ENCODE assay signal across 8 cellular contexts in the genomic region with DNA sequence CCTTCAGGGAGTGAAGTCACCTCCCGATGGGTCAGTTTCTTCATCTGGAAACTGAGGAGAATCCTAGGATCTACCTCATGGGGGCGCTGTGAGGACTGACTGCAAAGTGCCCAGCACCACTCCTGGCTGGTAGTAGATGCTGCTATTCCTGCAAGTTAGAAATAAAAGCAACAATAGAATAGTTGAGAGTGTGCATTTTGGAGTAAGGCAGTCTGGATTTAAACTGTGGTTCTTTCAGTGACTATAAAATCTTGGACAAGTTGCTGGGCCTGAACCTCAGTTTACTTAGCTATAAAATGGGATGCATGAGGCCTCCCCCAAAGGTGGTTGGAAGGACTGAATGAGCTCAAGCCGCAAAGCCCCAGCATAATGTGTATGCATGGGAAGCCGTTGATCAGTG.
DNase-seq lines count a peak whose midpoint lies in the region; ATAC-seq and TF ChIP-seq lines count a peak whose summit lies in the region.

No MANE protein-coding gene starts in this region.

- no peaks in the 10 kb centered on the region for H3K36me3 ChIP-seq in breast epithelium
- H3K36me3 ChIP-seq in suprapubic skin: no peaks in the 10 kb centered on the region

- no peaks in the 10 kb centered on the region for H3K9me3 Mint-ChIP-seq in MCF 10A (ENCODE audit: unreplicated experiment)
- H3K9me3 Mint-ChIP-seq in type B pancreatic cell: peaks cover 4% of the 10 kb centered on the region

- H3K27me3 ChIP-seq in breast epithelium: no peaks in the 10 kb centered on the region
- H3K27me3 ChIP-seq in suprapubic skin: no peaks in the 10 kb centered on the region

- H3K4me1 Mint-ChIP-seq in MCF 10A (ENCODE audit: insufficient read depth, unreplicated experiment) (no peaks in the 10 kb centered on the region), type B pancreatic cell (ENCODE audit: unreplicated experiment) (peaks cover 4% of the 10 kb centered on the region)

- POLR2A ChIA-PET in MCF 10A (lab: Yijun Ruan, JAX): no interaction called here

- no peaks in the 10 kb centered on the region for H3K4me1 ChIP-seq in breast epithelium
- H3K4me1 ChIP-seq in suprapubic skin: no peaks in the 10 kb centered on the region

- no peak overlapping the region for H3K27ac Mint-ChIP-seq in MCF 10A (ENCODE audit: low read depth, unreplicated experiment)
- no peak overlapping the region for H3K27ac Mint-ChIP-seq in type B pancreatic cell

- no peak for ATAC-seq in left lobe of liver

- H3K9me3 ChIP-seq in breast epithelium (no peaks in the 10 kb centered on the region), suprapubic skin (no peaks in the 10 kb centered on the region)

- no peak overlapping the region for H3K4me3 ChIP-seq in breast epithelium
- H3K4me3 ChIP-seq in fibroblast of the aortic adventitia (ENCODE audit: low read depth, low read length): no peak overlapping the region
- no peak overlapping the region for H3K4me3 ChIP-seq in suprapubic skin

- no peak overlapping the region for H3K4me3 Mint-ChIP-seq in MCF 10A (ENCODE audit: unreplicated experiment)
- H3K4me3 Mint-ChIP-seq in type B pancreatic cell: no peak overlapping the region

- intact Hi-C loops in MCF 10A (cut with micrococcal nuclease): no loop called here
- intact Hi-C loops in breast epithelium (cut with DNase I; ENCODE audit: low total_unique reads): no loop called here

- WGBS in suprapubic skin: 84% methylated on average over 4 of the region's 4 CpGs

- TF ChIP-seq EP300 in suprapubic skin (IDR thresholded peaks at IDR 0.05): no peak

- H3K27me3 Mint-ChIP-seq in MCF 10A (ENCODE audit: insufficient read depth, unreplicated experiment) (no peaks in the 10 kb centered on the region), type B pancreatic cell (no peaks in the 10 kb centered on the region)

- no peak overlapping the region for H3K27ac ChIP-seq in breast epithelium
- no peak overlapping the region for H3K27ac ChIP-seq in suprapubic skin

- CTCF ChIA-PET in MCF 10A (lab: Yijun Ruan, JAX): interaction anchor here (0.6 kb wide), 1 partner anchor 28 kb away, joined by 3 read pairs; no protein-coding TSS in a partner anchor

- peak; percentile 45 for DNase-seq in MCF 10A (ENCODE audit: unreplicated experiment)
- no peak for DNase-seq in breast epithelium (ENCODE audit: low spot score in 2 of 2)
- DNase-seq in activated CD4-positive, alpha-beta T cell treated with anti-CD3 and anti-CD28 coated beads for 4 hours: peak; percentile 36 to 43
- DNase-seq in fibroblast of the aortic adventitia (ENCODE audit: low read depth): no peak
- no peak for DNase-seq in type B pancreatic cell (ENCODE audit: extremely low spot score, unreplicated experiment)
- DNase-seq in NCI-H1436 treated with DMSO at 0.1 percent for 48 hours (lab: John Stamatoyannopoulos, UW): no peak
- no peak for DNase-seq in left lobe of liver (ENCODE audit: low spot score)
- no peak for DNase-seq in suprapubic skin (ENCODE audit: low spot score in 2 of 2)

- TF ChIP-seq CTCF in MCF 10A (IDR thresholded peaks at IDR 0.05; ENCODE audit: unreplicated experiment): peak; percentile 23
- no peak for TF ChIP-seq CTCF in breast epithelium (IDR thresholded peaks at IDR 0.05)
- TF ChIP-seq CTCF in fibroblast of the aortic adventitia (IDR thresholded peaks at IDR 0.05; ENCODE audit: insufficient read depth, low read length): peak; percentile 30
- TF ChIP-seq CTCF in type B pancreatic cell (conservative IDR thresholded peaks at IDR 0.05): peak; percentile 51
- no peak for TF ChIP-seq CTCF in suprapubic skin (IDR thresholded peaks at IDR 0.05)

- no TSS peak for BruUV-seq in MCF 10A (replicated peaks; lab: Mats Ljungman, UMichigan)

- no peak for TF ChIP-seq POLR2A in breast epithelium (IDR thresholded peaks at IDR 0.05)
- TF ChIP-seq POLR2A in suprapubic skin (IDR thresholded peaks at IDR 0.05): no peak

- H3K36me3 Mint-ChIP-seq in MCF 10A (ENCODE audit: insufficient read depth, unreplicated experiment): peaks cover 5% of the 10 kb centered on the region
- no peaks in the 10 kb centered on the region for H3K36me3 Mint-ChIP-seq in type B pancreatic cell

Comparison
In these comparisons a context has a peak if more than half of its experiments do, and no peak if none do; other contexts are left out.
1. DNase-seq: peak in MCF 10A (single experiment) and activated CD4-positive, alpha-beta T cell treated with anti-CD3 and anti-CD28 coated beads for 4 hours (2 of 2); none in breast epithelium (0 of 2), fibroblast of the aortic adventitia (single experiment), type B pancreatic cell (single experiment), NCI-H1436 treated with DMSO at 0.1 percent for 48 hours (single experiment), left lobe of liver (single experiment) and suprapubic skin (0 of 2).
2. CTCF ChIP-seq: peak in MCF 10A (single experiment), fibroblast of the aortic adventitia (single experiment) and type B pancreatic cell (single experiment); none in breast epithelium (0 of 3) and suprapubic skin (0 of 2).